ENCODE assay signal across 25 cellular contexts in genomic region chrX:151006410-151007109, GRCh38.
"Had no signal": no experiment of that assay in that cellular context is flagged by ENCODE, and none has a peak within 500 bp of the region (broad histone marks: within the 10 kb centered on the region; RNA-seq: fewer than 3 reads in every experiment).

No MANE protein-coding gene starts in this region.

- H3K4me3 ChIP-seq: colonic mucosa, coronary artery, dorsolateral prefrontal cortex, esophagus muscularis mucosa, esophagus squamous epithelium, gastrocnemius medialis, gastroesophageal sphincter, heart left ventricle, heart right ventricle had no signal

- H3K4me3 Mint-ChIP-seq: dendritic cell treated with granulocyte-macrophage colony-stimulating factor and Interleukin-4, amounts not matched to agents 40 ng/mL and 50 ng/mL, for 4 days; effector memory CD8-positive, alpha-beta T cell; endodermal cell had no signal

- H3K4me1 Mint-ChIP-seq: endodermal cell had no signal

- DNase-seq: colonic mucosa; cortex of kidney; dermis blood vessel endothelial cell; dorsolateral prefrontal cortex; effector CD4-positive, alpha-beta T cell; effector CD8-positive, alpha-beta T cell; effector memory CD4-positive, alpha-beta T cell; effector memory CD8-positive, alpha-beta T cell; endodermal cell; erythroblast; esophagus squamous epithelium; foreskin fibroblast; foreskin keratinocyte; foreskin melanocyte; gastrocnemius medialis; glutamatergic neuron; head of caudate nucleus; heart left ventricle; heart right ventricle had no signal

- H3K27me3 ChIP-seq: colonic mucosa, esophagus muscularis mucosa, esophagus squamous epithelium, foreskin keratinocyte, gastrocnemius medialis, gastroesophageal sphincter, heart right ventricle had no signal

- H3K9me3 Mint-ChIP-seq: dendritic cell treated with granulocyte-macrophage colony-stimulating factor and Interleukin-4, amounts not matched to agents 40 ng/mL and 50 ng/mL, for 4 days; effector memory CD8-positive, alpha-beta T cell had no signal

- H3K27ac ChIP-seq: colonic mucosa, coronary artery, dorsolateral prefrontal cortex, epithelial cell of prostate, esophagus muscularis mucosa, esophagus squamous epithelium, foreskin keratinocyte, gastrocnemius medialis, gastroesophageal sphincter, heart left ventricle, heart right ventricle had no signal

- ATAC-seq: effector memory CD8-positive, alpha-beta T cell; esophagus mucosa; foreskin keratinocyte; gastrocnemius medialis; gastroesophageal sphincter; heart left ventricle; heart right ventricle had no signal

- H3K36me3 ChIP-seq: colonic mucosa, esophagus muscularis mucosa, esophagus squamous epithelium, gastrocnemius medialis, gastroesophageal sphincter, heart left ventricle, heart right ventricle had no signal

- H3K4me1 ChIP-seq: colonic mucosa, esophagus muscularis mucosa, esophagus squamous epithelium, foreskin keratinocyte, gastrocnemius medialis, gastroesophageal sphincter, heart left ventricle, heart right ventricle had no signal

- H3K27ac Mint-ChIP-seq: dendritic cell treated with granulocyte-macrophage colony-stimulating factor and Interleukin-4, amounts not matched to agents 40 ng/mL and 50 ng/mL, for 4 days; effector memory CD8-positive, alpha-beta T cell; endodermal cell had no signal

- H3K9me3 ChIP-seq: colonic mucosa, esophagus muscularis mucosa, esophagus squamous epithelium, gastrocnemius medialis, gastroesophageal sphincter, heart left ventricle, heart right ventricle had no signal
